In the genomic region with DNA sequence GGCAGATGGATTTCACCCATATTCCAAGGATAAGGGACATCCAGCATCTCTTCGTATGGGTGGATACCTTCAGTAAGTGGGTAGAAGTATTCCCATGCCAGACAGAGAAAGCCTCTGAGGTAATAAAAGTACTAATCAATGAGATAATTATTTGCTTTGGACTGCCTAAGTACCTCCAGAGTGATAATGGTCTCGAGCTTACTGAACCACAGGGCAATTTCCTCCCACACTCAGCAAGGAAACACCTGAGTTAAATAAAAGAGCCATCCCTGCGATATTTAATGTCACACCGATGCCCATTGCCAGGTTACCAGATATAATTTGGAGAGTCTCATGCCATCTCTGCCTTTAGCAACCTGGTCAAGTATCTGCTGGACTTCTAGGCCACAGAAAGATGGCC, we compare ENCODE assay signal across 22 cellular contexts.
DNase-seq lines count a peak whose midpoint lies in the region; ATAC-seq, FAIRE-seq and TF ChIP-seq lines count a peak whose summit lies in the region.
"Had no signal": no experiment of that assay in that cellular context is flagged by ENCODE, and none has a peak within 500 bp of the region (broad histone marks: within the 10 kb centered on the region; RNA-seq: fewer than 3 reads in every experiment).

No MANE protein-coding gene starts in this region.

- POLR2A ChIA-PET in OCI-LY7 (lab: Charles Lee) = interaction anchor here (0.9 to 1.8 kb wide), 3 partner anchors 11 to 18 kb away, joined by 5 to 12 read pairs (median 10); no protein-coding TSS in a partner anchor

- peaks cover 7 to 22% of the 10 kb centered on the region in 2 donors for H3K36me3 Mint-ChIP-seq in naive B cell
- no peaks in the 10 kb centered on the region for H3K36me3 Mint-ChIP-seq in natural killer cell treated with Interleukin-12 subunit alpha and Interleukin-12 subunit beta and Interleukin-15 and Interleukin-18, amount 100 ng/mL, for 72 hours
- no peaks in the 10 kb centered on the region for H3K36me3 Mint-ChIP-seq in activated naive CD8-positive, alpha-beta T cell treated with anti-CD3 and anti-CD28 coated beads, Interleukin-2, amount 50 U/mL, for 24 hours (ENCODE audit: low read depth)
- H3K36me3 Mint-ChIP-seq: activated CD8-positive, alpha-beta memory T cell treated with anti-CD3 and anti-CD28 coated beads, Interleukin-2, amount 10 ng/mL, durations not matched to agents 7 days and 5 days; mesothelial cell of epicardium; neural progenitor cell had no signal

- CTCF ChIA-PET in OCI-LY7 (lab: Charles Lee; ENCODE audit: unreplicated experiment) = no interaction called here

- FAIRE-seq in GM19239 (lab: Jason Lieb, UNC) = peak; percentile 14

- intact Hi-C loops in OCI-LY7 (cut with micrococcal nuclease; ENCODE audit: unreplicated experiment) = no loop called here

- peaks cover 49 to 85% (median 75%) of the 10 kb centered on the region in 3 donors for H3K4me1 Mint-ChIP-seq in naive B cell
- H3K4me1 Mint-ChIP-seq in natural killer cell treated with Interleukin-12 subunit alpha and Interleukin-12 subunit beta and Interleukin-15 and Interleukin-18, amount 100 ng/mL, for 72 hours (ENCODE audit: low read depth in 2 of 2) = peaks cover 7 to 11% of the 10 kb centered on the region in 2 donors
- H3K4me1 Mint-ChIP-seq in activated naive CD8-positive, alpha-beta T cell treated with anti-CD3 and anti-CD28 coated beads, Interleukin-2, amount 50 U/mL, for 24 hours = peaks cover 15% of the 10 kb centered on the region
- H3K4me1 Mint-ChIP-seq: mesothelial cell of epicardium had no signal

- H3K79me2 ChIP-seq in DOHH2 (ENCODE audit: control insufficient read depth, low read length) (no peaks in the 10 kb centered on the region), OCI-LY7 (ENCODE audit: insufficient read depth, low read depth, low read length) (no peaks in the 10 kb centered on the region)

- peak overlapping the region; percentile 69 for H3K27ac ChIP-seq in DOHH2 (ENCODE audit: low read depth, low read length)
- H3K27ac ChIP-seq in OCI-LY7 (ENCODE audit: low read depth, low read length, poor library complexity, severe bottlenecking) = peak overlapping the region; percentile 44
- H3K27ac ChIP-seq: GM23248, neural progenitor cell, psoas muscle, upper lobe of right lung had no signal

- peak overlapping the region; percentile 68 to 94 (median 84) for H3K4me3 Mint-ChIP-seq in naive B cell
- H3K4me3 Mint-ChIP-seq in natural killer cell treated with Interleukin-12 subunit alpha and Interleukin-12 subunit beta and Interleukin-15 and Interleukin-18, amount 100 ng/mL, for 72 hours = no peak overlapping the region
- no peak overlapping the region for H3K4me3 Mint-ChIP-seq in activated naive CD8-positive, alpha-beta T cell treated with anti-CD3 and anti-CD28 coated beads, Interleukin-2, amount 50 U/mL, for 24 hours
- H3K4me3 Mint-ChIP-seq: activated CD8-positive, alpha-beta memory T cell treated with anti-CD3 and anti-CD28 coated beads, Interleukin-2, amount 10 ng/mL, durations not matched to agents 7 days and 5 days; mesothelial cell of epicardium; neural progenitor cell had no signal

- H3K27ac Mint-ChIP-seq in naive B cell = peak overlapping the region; percentile 98 to 99 (median 98)
- no peak overlapping the region for H3K27ac Mint-ChIP-seq in natural killer cell treated with Interleukin-12 subunit alpha and Interleukin-12 subunit beta and Interleukin-15 and Interleukin-18, amount 100 ng/mL, for 72 hours
- H3K27ac Mint-ChIP-seq in activated naive CD8-positive, alpha-beta T cell treated with anti-CD3 and anti-CD28 coated beads, Interleukin-2, amount 50 U/mL, for 24 hours = no peak overlapping the region
- H3K27ac Mint-ChIP-seq: activated CD8-positive, alpha-beta memory T cell treated with anti-CD3 and anti-CD28 coated beads, Interleukin-2, amount 10 ng/mL, durations not matched to agents 7 days and 5 days; mesothelial cell of epicardium; neural progenitor cell had no signal

- no peaks in the 10 kb centered on the region for H4K20me1 ChIP-seq in DOHH2 (ENCODE audit: control insufficient read depth, insufficient read depth, low read depth, low read length)
- H4K20me1 ChIP-seq in OCI-LY7 (ENCODE audit: insufficient read depth, low read length) = no peaks in the 10 kb centered on the region

- H3K36me3 ChIP-seq in DOHH2 (ENCODE audit: control insufficient read depth, low read length) = no peaks in the 10 kb centered on the region
- no peaks in the 10 kb centered on the region; the same call in 1 of the 2 replicates for H3K36me3 ChIP-seq in OCI-LY7 (ENCODE audit: insufficient read depth, low read length)
- H3K36me3 ChIP-seq: neural progenitor cell, upper lobe of right lung had no signal

- H3K4me2 ChIP-seq in DOHH2 (ENCODE audit: low read length) = peak overlapping the region; percentile 80
- H3K4me2 ChIP-seq in OCI-LY7 (ENCODE audit: low read length) = peak overlapping the region; percentile 68
- H3K4me2 ChIP-seq: neural progenitor cell had no signal

- peak in 1 of 2 donors; percentile 17 for ATAC-seq in naive B cell (ENCODE audit: low read depth in 2 of 2)
- no peak for ATAC-seq in natural killer cell treated with Interleukin-12 subunit alpha and Interleukin-12 subunit beta and Interleukin-15 and Interleukin-18, amount 100 ng/mL, for 72 hours
- no peak for ATAC-seq in activated naive CD8-positive, alpha-beta T cell treated with anti-CD3 and anti-CD28 coated beads, Interleukin-2, amount 50 U/mL, for 24 hours
- ATAC-seq: activated CD8-positive, alpha-beta memory T cell treated with anti-CD3 and anti-CD28 coated beads, Interleukin-2, amount 10 ng/mL, durations not matched to agents 7 days and 5 days; psoas muscle had no signal

- no TSS peak for BruUV-seq in OCI-LY7 (replicated peaks; lab: Mats Ljungman, UMichigan)

- peaks cover 0 to 3% (median 0%) of the 10 kb centered on the region in 7 donors for H3K9me3 Mint-ChIP-seq in naive B cell
- no peaks in the 10 kb centered on the region for H3K9me3 Mint-ChIP-seq in natural killer cell treated with Interleukin-12 subunit alpha and Interleukin-12 subunit beta and Interleukin-15 and Interleukin-18, amount 100 ng/mL, for 72 hours
- H3K9me3 Mint-ChIP-seq in activated naive CD8-positive, alpha-beta T cell treated with anti-CD3 and anti-CD28 coated beads, Interleukin-2, amount 50 U/mL, for 24 hours = no peaks in the 10 kb centered on the region

- H3K27me3 Mint-ChIP-seq in naive B cell = no peaks in the 10 kb centered on the region
- peaks cover 17 to 24% of the 10 kb centered on the region in 2 donors for H3K27me3 Mint-ChIP-seq in natural killer cell treated with Interleukin-12 subunit alpha and Interleukin-12 subunit beta and Interleukin-15 and Interleukin-18, amount 100 ng/mL, for 72 hours
- peaks cover 23% of the 10 kb centered on the region for H3K27me3 Mint-ChIP-seq in activated naive CD8-positive, alpha-beta T cell treated with anti-CD3 and anti-CD28 coated beads, Interleukin-2, amount 50 U/mL, for 24 hours

- no peaks in the 10 kb centered on the region for H3F3A ChIP-seq in DOHH2 (ENCODE audit: control insufficient read depth, insufficient read depth)

- peak overlapping the region; percentile 89; the same call in 1 of the 2 replicates for H2AFZ ChIP-seq in OCI-LY7 (ENCODE audit: low read length)
- H2AFZ ChIP-seq: GM23248 had no signal

- H3K9me3 ChIP-seq in DOHH2 (ENCODE audit: control insufficient read depth, insufficient read depth, low read length) = no peaks in the 10 kb centered on the region
- no peaks in the 10 kb centered on the region for H3K9me3 ChIP-seq in OCI-LY7 (ENCODE audit: low read length)
- H3K9me3 ChIP-seq: body of pancreas, psoas muscle, upper lobe of right lung had no signal

- no peak for TF ChIP-seq CTCF in DOHH2 (IDR thresholded peaks at IDR 0.05; ENCODE audit: low read depth, low read length, poor library complexity, severe bottlenecking)
- no peak for TF ChIP-seq CTCF in OCI-LY7 (conservative IDR thresholded peaks at IDR 0.05; ENCODE audit: low read length)

- no peaks in the 10 kb centered on the region for H3K27me3 ChIP-seq in DOHH2 (ENCODE audit: control insufficient read depth, low read length)
- H3K27me3 ChIP-seq: body of pancreas, neural progenitor cell, upper lobe of right lung had no signal

- peaks cover 30% of the 10 kb centered on the region for H3K4me1 ChIP-seq in DOHH2 (ENCODE audit: control insufficient read depth, low read length)
- peaks cover 25% of the 10 kb centered on the region for H3K4me1 ChIP-seq in OCI-LY7 (ENCODE audit: insufficient read depth, low read length, poor library complexity, severe bottlenecking)
- H3K4me1 ChIP-seq: neural progenitor cell, psoas muscle, upper lobe of right lung had no signal

- H3K4me3 ChIP-seq in DOHH2 (ENCODE audit: low read length) (peak overlapping the region; percentile 67), OCI-LY7 (ENCODE audit: low read depth, low read length, poor library complexity, severe bottlenecking) (peak overlapping the region; percentile 37)
- H3K4me3 ChIP-seq: body of pancreas, GM23248, neural progenitor cell, psoas muscle, upper lobe of right lung had no signal

- H3K9me2 ChIP-seq in DOHH2 (replicated peaks; ENCODE audit: control insufficient read depth, low read length) (no peaks in the 10 kb centered on the region), OCI-LY7 (ENCODE audit: insufficient read depth, low read length) (no peaks in the 10 kb centered on the region)

- DNase-seq in GM19239 (ENCODE audit: insufficient read length, low spot score) (no peak), OCI-LY7 (ENCODE audit: low spot score) (no peak), naive B cell (peak; percentile 37)
- DNase-seq in natural killer cell treated with Interleukin-12 subunit alpha and Interleukin-12 subunit beta and Interleukin-15 and Interleukin-18, amount 100 ng/mL, for 72 hours (ENCODE audit: low spot score) = no peak
- no peak for DNase-seq in activated naive CD8-positive, alpha-beta T cell treated with anti-CD3 and anti-CD28 coated beads, Interleukin-2, amount 50 U/mL, for 24 hours
- no peak for DNase-seq in stimulated activated CD4-positive, alpha-beta T cell treated with anti-CD3 and anti-CD28 coated beads, Interleukin-4, amount 100 ng/mL, for 1 hour
- DNase-seq: activated CD4-positive, alpha-beta T cell treated with anti-CD3 and anti-CD28 coated beads for 48 hours; activated CD8-positive, alpha-beta memory T cell treated with anti-CD3 and anti-CD28 coated beads, Interleukin-2, amount 10 ng/mL, durations not matched to agents 7 days and 5 days; DND-41; GM23248; KG1; left cardiac atrium; MV-4-11; NCI-H2081 treated with DMSO at 0.1 percent for 48 hours; NCI-H446 treated with DMSO at 0.1 percent for 48 hours; psoas muscle; stimulated activated CD4-positive, alpha-beta T cell treated with anti-CD3 and anti-CD28 coated beads, Interleukin-4, amount 100 ng/mL, for 4 hours; upper lobe of right lung had no signal

Comparison
In these comparisons a context has a peak if more than half of its experiments do, and no peak if none do; other contexts are left out.
1. H3K27ac Mint-ChIP-seq: peak in naive B cell (6 of 6); none in natural killer cell treated with Interleukin-12 subunit alpha and Interleukin-12 subunit beta and Interleukin-15 and Interleukin-18, amount 100 ng/mL, for 72 hours (0 of 2) and activated naive CD8-positive, alpha-beta T cell treated with anti-CD3 and anti-CD28 coated beads, Interleukin-2, amount 50 U/mL, for 24 hours (single experiment).
2. H3K4me3 Mint-ChIP-seq: peak in naive B cell (8 of 8); none in natural killer cell treated with Interleukin-12 subunit alpha and Interleukin-12 subunit beta and Interleukin-15 and Interleukin-18, amount 100 ng/mL, for 72 hours (single experiment) and activated naive CD8-positive, alpha-beta T cell treated with anti-CD3 and anti-CD28 coated beads, Interleukin-2, amount 50 U/mL, for 24 hours (single experiment).